9 cellular contexts compared by ENCODE assay signal in genomic region chr15:27358751-27359434, GRCh38.
DNase-seq lines count a peak whose midpoint lies in the region; ATAC-seq, FAIRE-seq and TF ChIP-seq lines count a peak whose summit lies in the region.
"Had no signal": no experiment of that assay in that cellular context is flagged by ENCODE, and none has a peak within 500 bp of the region (broad histone marks: within the 10 kb centered on the region; RNA-seq: fewer than 3 reads in every experiment).

No MANE protein-coding gene starts in this region.

- H3K56ac ChIP-seq in H1 (replicated peaks; ENCODE audit: insufficient read length, low read depth, low read length), result no peak overlapping the region

- no peak overlapping the region for H4K5ac ChIP-seq in H1 (ENCODE audit: insufficient read length, low read depth, low read length)

- no peaks in the 10 kb centered on the region for H3K23me2 ChIP-seq in H1 (ENCODE audit: low read depth, low read length)

- H4K91ac ChIP-seq in H1 (replicated peaks; ENCODE audit: insufficient read length, low read length), result no peak overlapping the region

- TF ChIP-seq RAD21 in Ishikawa (IDR thresholded peaks at IDR 0.05; ENCODE audit: low read depth), result peak; percentile 44; the same call in 1 of the 2 replicates
- peak; percentile 93 to 94 for TF ChIP-seq RAD21 in H1 (IDR thresholded peaks at IDR 0.05 in 1 of 2, conservative IDR thresholded peaks at IDR 0.05 in 1 of 2; ENCODE audit: low read depth in 2 of 2, low read length in 2 of 2)

- POLR2A ChIA-PET in H1 (lab: Charles Lee; ENCODE audit: partially characterized antibody), result interaction anchor here (0.8 kb wide), 1 partner anchor 17 kb away, joined by 4 read pairs; no protein-coding TSS in a partner anchor

- no peak overlapping the region; the same call in 1 of the 2 replicates for H2BK5ac ChIP-seq in H1 (ENCODE audit: low read depth, low read length)

- no peak overlapping the region for H3K23ac ChIP-seq in H1 (ENCODE audit: insufficient read length)

- no peak for TF ChIP-seq POLR2A in H1 (IDR thresholded peaks at IDR 0.05; ENCODE audit: control extremely low read depth in 1 of 2, low read depth in 2 of 2, low read length in 2 of 2)

- H2AK5ac ChIP-seq in H1 (ENCODE audit: low read depth, low read length), result no peak overlapping the region

- H3K79me2 ChIP-seq in H1 (ENCODE audit: control insufficient read depth in 1 of 2, insufficient read depth in 2 of 2, low read length in 2 of 2), result no peaks in the 10 kb centered on the region

- CTCF ChIA-PET in H1 (lab: Charles Lee; ENCODE audit: partially characterized antibody), result interaction anchor here (0.6 to 3.3 kb wide), 98 partner anchors 9 to 677 kb away, joined by 3 to 27 read pairs (median 4); no protein-coding TSS in a partner anchor

- no peaks in the 10 kb centered on the region for H3K9me3 ChIP-seq in H1 (ENCODE audit: insufficient read depth in 2 of 2, low read depth in 1 of 2, low read length in 1 of 2)
- H3K9me3 ChIP-seq in pancreas, result no peaks in the 10 kb centered on the region

- no peaks in the 10 kb centered on the region for H4K20me1 ChIP-seq in H1 (replicated peaks in 1 of 2; ENCODE audit: control insufficient read depth in 1 of 2, insufficient read depth in 2 of 2, low read length in 2 of 2)

- DNase-seq in GM03348 (ENCODE audit: low spot score) (peak; percentile 40), H1 (ENCODE audit: low read depth in 1 of 2, low spot score in 2 of 2) (peak; percentile 49 to 90), pancreas (peak in 4 of 6 donors; percentile 17 to 62 (median 41)), hepatic stellate cell (ENCODE audit: low spot score) (no peak), DMS 273 (lab: John Stamatoyannopoulos, UW; ENCODE audit: unreplicated experiment) (no peak), GM19238 (ENCODE audit: insufficient read length, low spot score) (no peak)
- DNase-seq: activated gamma-delta T cell had no signal

- 0 out of 2 replicates have a peak overlapping the region, but pooled peaks have one; percentile 29 for H3K18ac ChIP-seq in H1 (ENCODE audit: extremely low read depth, low read length)

- H3K79me1 ChIP-seq in H1 (ENCODE audit: low read depth, low read length), result no peaks in the 10 kb centered on the region

- no peak overlapping the region for H3K9ac ChIP-seq in H1 (replicated peaks in 1 of 4; ENCODE audit: extremely low read depth in 1 of 4, low read depth in 3 of 4, low read length in 3 of 4)

- TF ChIP-seq EP300 in Ishikawa (IDR thresholded peaks at IDR 0.05; ENCODE audit: borderline replicate concordance) (no peak), H1 (IDR thresholded peaks at IDR 0.05; ENCODE audit: borderline replicate concordance in 1 of 2, low read depth in 2 of 2, low read length in 2 of 2) (no peak)

- H2BK120ac ChIP-seq in H1 (replicated peaks; ENCODE audit: low read depth, low read length), result no peak overlapping the region

- TF ChIP-seq CTCF in H1 (IDR thresholded peaks at IDR 0.05; ENCODE audit: control extremely low read depth in 1 of 3, insufficient read depth in 1 of 3, low read depth in 1 of 3, low read length in 3 of 3) (peak; percentile 87 to 90 (median 89)), pancreas (IDR thresholded peaks at IDR 0.05) (peak; percentile 45 to 55 (median 50))

- H3K14ac ChIP-seq in H1 (ENCODE audit: insufficient read length), result no peak overlapping the region

- H3K27me3 ChIP-seq in H1 (replicated peaks in 1 of 4; ENCODE audit: control insufficient read depth in 3 of 4, extremely low read depth in 1 of 4, insufficient read depth in 3 of 4, low read length in 3 of 4), result no peaks in the 10 kb centered on the region
- no peaks in the 10 kb centered on the region for H3K27me3 ChIP-seq in pancreas

- FAIRE-seq in H1 (lab: Jason Lieb, UNC), result no peak
- no peak for FAIRE-seq in pancreas (lab: Jason Lieb, UNC)

- H2AFZ ChIP-seq in H1 (ENCODE audit: low read length), result peak overlapping the region; percentile 80

- intact Hi-C loops in pancreas (cut with DNase I), result no loop called here

- H4K8ac ChIP-seq in H1 (ENCODE audit: extremely low read depth, insufficient read depth, low read length), result no peak overlapping the region

- WGBS in H1 (ENCODE audit: extremely low coverage in 1 of 2, insufficient coverage in 1 of 2, insufficient read length in 1 of 2, insufficient replicate concordance in 2 of 2, low coverage in 1 of 2, low lambda C conversion rate in 2 of 2, missing lambda C conversion rate in 1 of 2), 2 experiments, result 39% methylated on average over 17 of the region's 19 CpGs; no CpG with 5 or more reads in 1 of the 2 experiments
- WGBS in pancreas, 2 donors, result 24 to 25% methylated on average over 19 of the region's 19 CpGs

- no peaks in the 10 kb centered on the region for H3K4me1 ChIP-seq in H1 (replicated peaks in 1 of 4; ENCODE audit: control insufficient read depth in 3 of 4, insufficient read depth in 4 of 4, low read length in 3 of 4)
- H3K4me1 ChIP-seq in pancreas, result no peaks in the 10 kb centered on the region

- H3K4me3 ChIP-seq in H1 (ENCODE audit: extremely low read depth in 1 of 4, insufficient read depth in 2 of 4, low read depth in 3 of 4, low read length in 4 of 4), result peak overlapping the region in 1 of 4 experiments; percentile 42; a peak in 1 of 8 replicates
- H3K4me3 ChIP-seq in pancreas, result no peak overlapping the region

- H3K4me2 ChIP-seq in H1 (ENCODE audit: insufficient read depth in 1 of 2, low read depth in 2 of 2, low read length in 2 of 2), result peak overlapping the region; percentile 51; a peak in 3 of 4 replicates

- ATAC-seq in pancreas (peak in 1 of 4 donors; percentile 53), GM18520 (IDR thresholded peaks at IDR 0.05; ENCODE audit: unreplicated experiment) (no peak)

- 0 out of 2 replicates have a peak overlapping the region, but pooled peaks have one; percentile 32 for H2BK15ac ChIP-seq in H1 (ENCODE audit: low read length)

- H3K36me3 ChIP-seq in H1 (ENCODE audit: control insufficient read depth in 2 of 4, insufficient read depth in 4 of 4, low read length in 3 of 4) (no peaks in the 10 kb centered on the region), pancreas (no peaks in the 10 kb centered on the region)

- no peak overlapping the region for H3K4ac ChIP-seq in H1 (replicated peaks; ENCODE audit: insufficient read length, low read depth, low read length)

- H2BK20ac ChIP-seq in H1 (ENCODE audit: low read length), result no peak overlapping the region

- H3K27ac ChIP-seq in H1 (ENCODE audit: low read depth, low read length), result no peak overlapping the region
- H3K27ac ChIP-seq in pancreas, result no peak overlapping the region

- H2BK12ac ChIP-seq in H1 (ENCODE audit: low read depth, low read length), result no peak overlapping the region

TF ChIP-seq in Ishikawa, 13 proteins besides CTCF, POLR2A, EP300 and RAD21:
- no peak for TF ChIP-seq TEAD4 (IDR thresholded peaks at IDR 0.05)
- TF ChIP-seq TAF1 (IDR thresholded peaks at IDR 0.05; ENCODE audit: low read depth), result no peak
- no peak for TF ChIP-seq FOXM1 (IDR thresholded peaks at IDR 0.05; ENCODE audit: borderline replicate concordance, low read depth)
TF ChIP-seq in Ishikawa: peak in this region for 0.

Comparison
In these comparisons a context has a peak if more than half of its experiments do, and no peak if none do; other contexts are left out.
1. DNase-seq: peak in GM03348 (single experiment), H1 (2 of 2) and pancreas (4 of 6); none in hepatic stellate cell (single experiment), DMS 273 (single experiment) and GM19238 (single experiment).